In the genomic region with DNA sequence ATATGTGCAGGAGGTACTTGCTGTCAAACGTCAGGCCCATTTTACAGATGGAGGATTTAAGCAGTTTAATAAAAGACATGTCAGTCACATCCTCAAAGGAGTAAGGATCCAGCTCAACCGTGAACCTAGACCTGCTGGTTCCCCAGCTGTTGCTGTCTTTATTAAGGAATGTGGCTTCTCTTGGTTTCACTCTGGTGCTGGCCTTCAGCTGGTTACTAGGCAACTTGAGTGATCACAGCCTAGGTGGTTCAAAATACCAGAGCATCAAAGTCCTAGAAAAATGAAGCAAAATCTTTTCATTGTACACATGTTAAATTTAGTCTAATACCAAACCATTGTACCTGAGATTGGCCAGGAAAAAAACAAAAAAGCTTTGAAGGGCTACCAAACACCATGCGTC, we compare ENCODE assay signal across 10 cellular contexts. TPM values are rescaled to one million over a fixed set of nuclear protein-coding genes. Genes with fewer than 3 reads are reported as not detected.
DNase-seq lines count a peak whose midpoint lies in the region; ATAC-seq, FAIRE-seq and TF ChIP-seq lines count a peak whose summit lies in the region.
"Had no signal": no experiment of that assay in that cellular context is flagged by ENCODE, and none has a peak within 500 bp of the region (broad histone marks: within the 10 kb centered on the region; RNA-seq: fewer than 3 reads in every experiment).

No MANE protein-coding gene starts in this region.

- no peaks in the 10 kb centered on the region for H3K27me3 Mint-ChIP-seq in CD4-positive, CD25-positive, alpha-beta regulatory T cell

- intact Hi-C loops in kidney (cut with DNase I) = no loop called here

- H3K9ac ChIP-seq in kidney (ENCODE audit: low read length in 2 of 2) = no peak overlapping the region

- no peaks in the 10 kb centered on the region for H3K36me3 Mint-ChIP-seq in CD4-positive, CD25-positive, alpha-beta regulatory T cell

- FAIRE-seq in kidney (lab: Jason Lieb, UNC) = no peak

- H3K4me1 Mint-ChIP-seq in CD4-positive, CD25-positive, alpha-beta regulatory T cell = peaks cover 0 to 23% (median 4%) of the 10 kb centered on the region in 4 donors

- H3K4me3 ChIP-seq in CD4-positive, CD25-positive, alpha-beta regulatory T cell (ENCODE audit: low read depth, low read length) = peak overlapping the region; percentile 80
- peak overlapping the region; percentile 55 for H3K4me3 ChIP-seq in NB4 (ENCODE audit: low read depth, low read length)
- H3K4me3 ChIP-seq in kidney (ENCODE audit: low read length in 2 of 2) = no peak overlapping the region

- H3K36me3 ChIP-seq in CD4-positive, CD25-positive, alpha-beta regulatory T cell (ENCODE audit: control insufficient read depth, insufficient read depth, low read length) = no peaks in the 10 kb centered on the region
- H3K36me3 ChIP-seq in kidney (ENCODE audit: control insufficient read depth in 1 of 2, insufficient read depth in 2 of 2, low read length in 2 of 2) = no peaks in the 10 kb centered on the region

- TF ChIP-seq POLR2A in NB4 (IDR thresholded peaks at IDR 0.05; ENCODE audit: extremely low read depth, insufficient read length) = no peak

- H3K4me3 Mint-ChIP-seq in CD4-positive, CD25-positive, alpha-beta regulatory T cell = peak overlapping the region in 3 of 4 donors; percentile 81 to 82 (median 82)

- no peaks in the 10 kb centered on the region for H3K9me3 Mint-ChIP-seq in CD4-positive, CD25-positive, alpha-beta regulatory T cell

- no peaks in the 10 kb centered on the region for H3K4me1 ChIP-seq in CD4-positive, CD25-positive, alpha-beta regulatory T cell (ENCODE audit: control insufficient read depth, insufficient read depth, low read length, poor library complexity, severe bottlenecking)
- H3K4me1 ChIP-seq in kidney (ENCODE audit: control insufficient read depth in 1 of 2, insufficient read depth in 1 of 2, low read depth in 1 of 2, low read length in 2 of 2) = no peaks in the 10 kb centered on the region

- H3K9me3 ChIP-seq in CD4-positive, CD25-positive, alpha-beta regulatory T cell (ENCODE audit: control insufficient read depth in 2 of 2, low read length in 2 of 2) = no peaks in the 10 kb centered on the region
- H3K9me3 ChIP-seq in kidney (ENCODE audit: control insufficient read depth in 1 of 2, low read length in 2 of 2) = no peaks in the 10 kb centered on the region

- no peak overlapping the region for H3K27ac ChIP-seq in CD4-positive, CD25-positive, alpha-beta regulatory T cell (ENCODE audit: insufficient read depth, low read length, poor library complexity, severe bottlenecking)
- peak overlapping the region; percentile 16 to 28 for H3K27ac ChIP-seq in kidney (ENCODE audit: low read depth in 2 of 2, low read length in 2 of 2)

- H3K27me3 ChIP-seq in CD4-positive, CD25-positive, alpha-beta regulatory T cell (ENCODE audit: control insufficient read depth, insufficient read depth, low read length) = no peaks in the 10 kb centered on the region

- peak in 1 of 3 donors; percentile 11 for DNase-seq in CD4-positive, CD25-positive, alpha-beta regulatory T cell
- DNase-seq in NB4 (ENCODE audit: low read depth) (no peak), kidney (no peak), KBM-7 (no peak), superior temporal gyrus (ENCODE audit: extremely low spot score) (no peak), NCI-H2029 (lab: John Stamatoyannopoulos, UW) (no peak), GM13977 (ENCODE audit: low spot score) (no peak)
- DNase-seq: NCI-H187 treated with DMSO at 0.1 percent for 48 hours had no signal

- no peak for TF ChIP-seq CTCF in NB4 (IDR thresholded peaks at IDR 0.05; ENCODE audit: low read depth, low read length)
- TF ChIP-seq CTCF in kidney (IDR thresholded peaks at IDR 0.05; ENCODE audit: borderline replicate concordance, extremely low read depth, insufficient read depth) = no peak
- no peak for TF ChIP-seq CTCF in GM13977 (IDR thresholded peaks at IDR 0.05; ENCODE audit: extremely low read depth, insufficient read depth, missing control alignments)

- H3K27ac Mint-ChIP-seq in CD4-positive, CD25-positive, alpha-beta regulatory T cell = peak overlapping the region; percentile 72 to 83 (median 81)

- ATAC-seq in CD4-positive, CD25-positive, alpha-beta regulatory T cell (ENCODE audit: low read depth in 2 of 2) = no peak
- peak; percentile 40 for ATAC-seq in GM19395 (IDR thresholded peaks at IDR 0.05; ENCODE audit: unreplicated experiment)

- in situ Hi-C loops in KBM-7 (cut with MboI; ENCODE audit: low pct_unique_long_range_greater_than_20kb, low sequenced_read_pairs) = no loop called here
- in situ Hi-C loops in GM13977 (cut with MboI; ENCODE audit: low pct_unique_long_range_greater_than_20kb, low sequenced_read_pairs, unreplicated experiment) = no loop called here

RNA-seq across cellular contexts. Expression of a gene that starts 32.7 kb away (rescaled TPM):
- not detected for total RNA-seq in CD4-positive, CD25-positive, alpha-beta regulatory T cell
- not detected for polyA plus RNA-seq in CD4-positive, CD25-positive, alpha-beta regulatory T cell
- not detected for total RNA-seq in kidney
- polyA plus RNA-seq in kidney (ENCODE audit: insufficient read depth, low read depth, low replicate concordance) = not detected
- total RNA-seq: kidney epithelial cell had no signal

Comparison
In these comparisons a context has a peak if more than half of its experiments do, and no peak if none do; other contexts are left out.
1. H3K4me3 ChIP-seq: peak in CD4-positive, CD25-positive, alpha-beta regulatory T cell (single experiment) and NB4 (single experiment); none in kidney (0 of 2).